Comparison of ENCODE assay signal across 26 cellular contexts in genomic region chr16:73262931-73263330, GRCh38.
"Had no signal": no experiment of that assay in that cellular context is flagged by ENCODE, and none has a peak within 500 bp of the region (broad histone marks: within the 10 kb centered on the region; RNA-seq: fewer than 3 reads in every experiment).

No MANE protein-coding gene starts in this region.

- H3K27ac ChIP-seq: stomach, suprapubic skin, testis, thoracic aorta, thyroid gland, tibial artery, tibial nerve, transverse colon, upper lobe of left lung, upper lobe of right lung, uterus, vagina had no signal

- H3K4me1 ChIP-seq: stomach, suprapubic skin, testis, thyroid gland, tibial artery, tibial nerve, transverse colon, upper lobe of left lung, upper lobe of right lung, uterus, vagina had no signal

- H3K36me3 ChIP-seq: stomach, suprapubic skin, thoracic aorta, thyroid gland, tibial artery, tibial nerve, transverse colon, upper lobe of left lung, upper lobe of right lung, uterus, vagina had no signal

- FAIRE-seq: urothelium cell line had no signal

- ATAC-seq: stimulated activated memory B cell treated with anti-CD40 and anti-IgM and Interleukin-4, amounts not matched to agents 10 μg/mL and 1 μg/mL and 100 μg/mL, for 72 hours; stimulated activated naive B cell treated with anti-CD40 and anti-IgM and Interleukin-4, amounts not matched to agents 10 μg/mL and 1 μg/mL and 100 μg/mL, for 72 hours; stimulated activated naive CD8-positive, alpha-beta T cell treated with anti-CD3 and anti-CD28 coated beads, Interleukin-15, amount 100 ng/mL, for 72 hours; stimulated activated naive CD8-positive, alpha-beta T cell treated with anti-CD3 and anti-CD28 coated beads, Interleukin-15, Interleukin-2, amounts not matched to agents 100 U/mL and 50 U/mL, for 24 hours; upper lobe of right lung had no signal

- DNase-seq: stimulated activated CD4-positive, alpha-beta T cell treated with anti-CD3 and anti-CD28 coated beads, Interleukin-2, amount 100 ng/mL, for 48 hours; stimulated activated CD4-positive, alpha-beta T cell treated with anti-CD3 and anti-CD28 coated beads, Interleukin-4, amount 100 ng/mL, for 1 hour; stimulated activated CD4-positive, alpha-beta T cell treated with anti-CD3 and anti-CD28 coated beads, Interleukin-4, amount 100 ng/mL, for 24 hours; stimulated activated CD4-positive, alpha-beta T cell treated with anti-CD3 and anti-CD28 coated beads, Interleukin-4, amount 100 ng/mL, for 4 hours; stimulated activated CD8-positive, alpha-beta memory T cell treated with anti-CD3 and anti-CD28 coated beads, Interleukin-4, amount 100 ng/mL, for 48 hours; stimulated activated naive B cell treated with anti-CD40 and anti-IgM and Interleukin-4, amounts not matched to agents 10 μg/mL and 1 μg/mL and 100 μg/mL, for 72 hours; stimulated activated naive CD4-positive, alpha-beta T cell; stimulated activated naive CD4-positive, alpha-beta T cell treated with Interleukin-2 at 50 U/mL for 16 hours; stimulated activated naive CD8-positive, alpha-beta T cell treated with anti-CD3 and anti-CD28 coated beads, Interleukin-15, amount 100 ng/mL, for 72 hours; stimulated activated naive CD8-positive, alpha-beta T cell treated with anti-CD3 and anti-CD28 coated beads, Interleukin-15, Interleukin-2, amounts not matched to agents 100 U/mL and 50 U/mL, for 24 hours; stomach; substantia nigra; testis; thyroid gland; tibial artery; transverse colon; trophoblast cell; upper lobe of right lung; uterus had no signal

- H3K27me3 ChIP-seq: stomach, testis, thyroid gland, tibial artery, tibial nerve, transverse colon, upper lobe of left lung, upper lobe of right lung, uterus, vagina had no signal

- H3K9me3 ChIP-seq: suprapubic skin, testis, thoracic aorta, thyroid gland, tibial artery, transverse colon, upper lobe of left lung, upper lobe of right lung, uterus, vagina had no signal

- H3K4me3 ChIP-seq: stomach, suprapubic skin, testis, thoracic aorta, thyroid gland, tibial artery, tibial nerve, transverse colon, upper lobe of left lung, upper lobe of right lung, uterus, vagina had no signal
